Comparison of ENCODE assay signal across 1 cellular context in genomic region chr10:45404770-45405120, GRCh38.
TF ChIP-seq lines count a peak whose summit lies in the region.

No MANE protein-coding gene starts in this region.

TF ChIP-seq in K562, 482 proteins besides CTCF, POLR2A, EP300 and RAD21 (continued from another document):
- no peak for TF ChIP-seq AFF4 (CRISPR knock-in tag; IDR thresholded peaks at IDR 0.05)
